Comparison of ENCODE assay signal across 1 cellular context in genomic region chr3:175941352-175941751, GRCh38.
TF ChIP-seq lines count a peak whose summit lies in the region.

No MANE protein-coding gene starts in this region.

TF ChIP-seq in GM23338, 12 proteins besides CTCF, POLR2A, EP300 and RAD21 (continued from another document):
- no peak for TF ChIP-seq REST (IDR thresholded peaks at IDR 0.05; ENCODE audit: unreplicated experiment)
